In genomic region chr16:24332695-24333094, GRCh38 we compare ENCODE assay signal across 27 cellular contexts.
"Had no signal": no experiment of that assay in that cellular context is flagged by ENCODE, and none has a peak within 500 bp of the region (broad histone marks: within the 10 kb centered on the region; RNA-seq: fewer than 3 reads in every experiment).

No MANE protein-coding gene starts in this region.

- H3K27me3 ChIP-seq: colonic mucosa, esophagus muscularis mucosa, esophagus squamous epithelium, foreskin keratinocyte, gastrocnemius medialis, heart left ventricle had no signal

- DNase-seq: colonic mucosa; cortex of kidney; dermis blood vessel endothelial cell; dorsolateral prefrontal cortex; effector CD4-positive, alpha-beta T cell; effector CD8-positive, alpha-beta T cell; effector memory CD4-positive, alpha-beta T cell; effector memory CD8-positive, alpha-beta T cell; endodermal cell; erythroblast; esophagus squamous epithelium; foreskin fibroblast; foreskin keratinocyte; foreskin melanocyte; gastrocnemius medialis; glutamatergic neuron; heart left ventricle; heart right ventricle had no signal

- H3K4me1 ChIP-seq: colonic mucosa, esophagus muscularis mucosa, esophagus squamous epithelium, foreskin keratinocyte, gastrocnemius medialis, gastroesophageal sphincter, heart left ventricle, heart right ventricle had no signal

- H3K36me3 ChIP-seq: colonic mucosa, esophagus muscularis mucosa, esophagus squamous epithelium, gastrocnemius medialis, gastroesophageal sphincter, heart left ventricle, heart right ventricle had no signal

- ATAC-seq: effector memory CD8-positive, alpha-beta T cell; esophagus mucosa; foreskin keratinocyte; gastrocnemius medialis; gastroesophageal sphincter; heart left ventricle; heart right ventricle had no signal

- H3K9me3 ChIP-seq: colonic mucosa, gastrocnemius medialis had no signal

- H3K27ac ChIP-seq: colonic mucosa, coronary artery, epithelial cell of prostate, esophagus muscularis mucosa, esophagus squamous epithelium, foreskin keratinocyte, gastrocnemius medialis, gastroesophageal sphincter, heart left ventricle, heart right ventricle had no signal

- H3K4me3 ChIP-seq: colonic mucosa, coronary artery, dorsolateral prefrontal cortex, esophagus muscularis mucosa, esophagus squamous epithelium, gastrocnemius medialis, gastroesophageal sphincter, heart left ventricle, heart right ventricle had no signal

- FAIRE-seq: colon, endometrium, endothelial cell of umbilical vein, frontal cortex had no signal
